In genomic region chr6:125271486-125272159, GRCh38 we compare ENCODE assay signal across 16 cellular contexts. TPM values are rescaled to one million over a fixed set of nuclear protein-coding genes. Genes with fewer than 3 reads are reported as not detected.
A peak's percentile ranks its signal among the peaks of the same experiment; 100 is the strongest.
DNase-seq lines count a peak whose midpoint lies in the region; ATAC-seq and TF ChIP-seq lines count a peak whose summit lies in the region.
"Had no signal": no experiment of that assay in that cellular context is flagged by ENCODE, and none has a peak within 500 bp of the region (broad histone marks: within the 10 kb centered on the region; RNA-seq: fewer than 3 reads in every experiment).

No MANE protein-coding gene starts in this region.

- peak in 3 of 4 donors; percentile 18 to 74 (median 28) for ATAC-seq in psoas muscle
- ATAC-seq in HG02870 (IDR thresholded peaks at IDR 0.05; ENCODE audit: unreplicated experiment): no peak

- H3K4me1 ChIP-seq in psoas muscle: no peaks in the 10 kb centered on the region
- H3K4me1 ChIP-seq: Peyer's patch had no signal

- intact Hi-C loops in psoas muscle (cut with DNase I): no loop called here

- H3K36me3 ChIP-seq in psoas muscle (ENCODE audit: insufficient read depth in 1 of 2, low read depth in 1 of 2): peaks cover 0 to 39% of the 10 kb centered on the region in 2 donors

- H3K27ac ChIP-seq in psoas muscle: no peak overlapping the region
- H3K27ac ChIP-seq: Peyer's patch had no signal

- no peak for TF ChIP-seq CTCF in psoas muscle (IDR thresholded peaks at IDR 0.05)

- 68 to 77% (median 69%) methylated on average over 8 of the region's 8 CpGs for WGBS in psoas muscle, 3 donors

- DNase-seq in HCEC 1CT (peak; percentile 39), NCI-H69 (lab: John Stamatoyannopoulos, UW) (peak; percentile 48), fibroblast of gingiva (ENCODE audit: low read depth) (peak; percentile 82), psoas muscle (no peak), GDM1 (lab: John Stamatoyannopoulos, UW) (no peak)
- no peak for DNase-seq in activated CD4-positive, alpha-beta T cell treated with anti-CD3 and anti-CD28 coated beads for 1 hour
- DNase-seq: ACHN, AML-193, H9, NCI-H1417, NCI-H187, NCI-H345, NCI-H526, Peyer's patch, Right ventricle myocardium superior had no signal

- H3K9me3 ChIP-seq in psoas muscle: no peaks in the 10 kb centered on the region
- H3K9me3 ChIP-seq: Peyer's patch had no signal

- H3K27me3 ChIP-seq in psoas muscle (ENCODE audit: insufficient read depth in 3 of 3, low read length in 2 of 3): no peaks in the 10 kb centered on the region
- H3K27me3 ChIP-seq: Peyer's patch had no signal

- H3K4me3 ChIP-seq in psoas muscle: no peak overlapping the region
- H3K4me3 ChIP-seq: Peyer's patch had no signal

RNA-seq across cellular contexts. Expression of gene HDDC2, which starts 30.1 kb away (rescaled TPM):
- total RNA-seq in psoas muscle: 100 to 1,000 TPM in 1 of 4 donors, 10 to 100 TPM in 3; 72.5 to 151 (median 86.0) TPM
- polyA plus RNA-seq in psoas muscle: 100 to 1,000 TPM; 103 to 120 (median 111) TPM

Comparison
In these comparisons a context has a peak if more than half of its experiments do, and no peak if none do; other contexts are left out.
1. DNase-seq: peak in HCEC 1CT (single experiment), NCI-H69 (single experiment) and fibroblast of gingiva (single experiment); none in psoas muscle (0 of 2), activated CD4-positive, alpha-beta T cell treated with anti-CD3 and anti-CD28 coated beads for 1 hour (single experiment) and GDM1 (single experiment).